Comparison of ENCODE assay signal across 11 cellular contexts in the genomic region with DNA sequence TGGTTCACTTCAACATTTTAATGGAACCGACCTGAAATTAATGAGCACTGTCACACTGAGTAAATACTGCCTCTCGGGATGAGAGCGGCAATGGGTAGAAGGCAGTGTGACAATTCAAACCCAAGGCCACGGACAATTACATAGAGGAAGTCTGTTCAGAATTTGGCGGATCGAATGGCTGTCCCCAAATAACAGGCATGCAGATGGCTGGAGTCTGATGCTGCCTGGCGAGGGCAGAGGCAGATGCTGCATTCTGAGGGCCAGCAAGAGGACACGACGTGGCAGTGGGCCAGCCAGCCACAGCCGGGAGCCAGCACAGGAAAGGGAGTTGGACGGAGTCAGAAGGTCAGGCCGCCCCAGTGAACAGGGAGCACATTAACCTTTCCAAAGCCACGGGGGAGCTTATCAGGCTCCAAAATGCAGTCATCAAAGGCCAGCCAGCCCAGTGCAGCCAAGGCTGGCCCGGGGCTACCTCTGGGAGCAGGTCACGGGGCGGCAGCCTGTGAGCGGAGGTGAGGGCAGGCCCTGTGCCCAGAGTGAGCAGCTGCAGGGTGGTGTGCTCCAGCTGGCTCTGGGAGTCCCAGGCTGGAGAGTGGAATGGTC.
DNase-seq lines count a peak whose midpoint lies in the region; ATAC-seq lines count a peak whose summit lies in the region.
"Had no signal": no experiment of that assay in that cellular context is flagged by ENCODE, and none has a peak within 500 bp of the region (broad histone marks: within the 10 kb centered on the region; RNA-seq: fewer than 3 reads in every experiment).

No MANE protein-coding gene starts in this region.

- H3K4me3 Mint-ChIP-seq in activated T-cell treated with anti-CD3 and anti-CD28 coated beads, Interleukin-2, amount 50 U/mL, for 24 hours = no peak overlapping the region
- H3K4me3 Mint-ChIP-seq: immature natural killer cell had no signal

- DNase-seq in NCI-H2196 (lab: John Stamatoyannopoulos, UW; ENCODE audit: unreplicated experiment) = peak; percentile 25
- no peak for DNase-seq in NCI-H2196 treated with DMSO at 0.1 percent for 48 hours (lab: John Stamatoyannopoulos, UW; ENCODE audit: unreplicated experiment)
- peak; percentile 93 for DNase-seq in Right ventricle myocardium inferior (ENCODE audit: missing footprints)
- DNase-seq in nucleus accumbens (lab: John Stamatoyannopoulos, UW) = peak in 29 of 56 donors; percentile 6 to 59 (median 24)
- DNase-seq in activated naive CD4-positive, alpha-beta T cell treated with anti-CD3 and anti-CD28 coated beads, Interleukin-2, amount 50 U/mL, for 16 hours = no peak
- DNase-seq in activated T-cell treated with anti-CD3 and anti-CD28 coated beads, Interleukin-2, amount 50 U/mL, for 24 hours = no peak
- DNase-seq: immature natural killer cell; stimulated activated CD4-positive, alpha-beta T cell treated with anti-CD3 and anti-CD28 coated beads, Interleukin-12 subunit alpha, Interleukin-12 subunit beta, amount 100 ng/mL, for 4 hours had no signal

- H3K27ac Mint-ChIP-seq in activated T-cell treated with anti-CD3 and anti-CD28 coated beads, Interleukin-2, amount 50 U/mL, for 24 hours = no peak overlapping the region
- H3K27ac Mint-ChIP-seq: immature natural killer cell had no signal

- no peaks in the 10 kb centered on the region for H3K36me3 Mint-ChIP-seq in activated T-cell treated with anti-CD3 and anti-CD28 coated beads, Interleukin-2, amount 50 U/mL, for 24 hours (ENCODE audit: low read depth)
- H3K36me3 Mint-ChIP-seq: immature natural killer cell had no signal

- no peaks in the 10 kb centered on the region for H3K9me3 Mint-ChIP-seq in activated T-cell treated with anti-CD3 and anti-CD28 coated beads, Interleukin-2, amount 50 U/mL, for 24 hours
- H3K9me3 Mint-ChIP-seq: immature natural killer cell had no signal

- peak; percentile 96 for ATAC-seq in Right ventricle myocardium inferior
- ATAC-seq in HG02798 (IDR thresholded peaks at IDR 0.05; ENCODE audit: poor library complexity, unreplicated experiment) = no peak
- ATAC-seq in HG03095 (IDR thresholded peaks at IDR 0.05; ENCODE audit: unreplicated experiment) = no peak
- ATAC-seq: A549 had no signal

- peaks cover 3% of the 10 kb centered on the region for H3K4me1 Mint-ChIP-seq in activated T-cell treated with anti-CD3 and anti-CD28 coated beads, Interleukin-2, amount 50 U/mL, for 24 hours (ENCODE audit: low read depth)

- H3K27me3 Mint-ChIP-seq in activated T-cell treated with anti-CD3 and anti-CD28 coated beads, Interleukin-2, amount 50 U/mL, for 24 hours = no peaks in the 10 kb centered on the region

- intact Hi-C loops in Right ventricle myocardium inferior (cut with DNase I) = loop anchor here (5.0 kb wide), 1 partner anchor 76 kb away; no protein-coding TSS in a partner anchor

Comparison
In these comparisons a context has a peak if more than half of its experiments do, and no peak if none do; other contexts are left out.
1. DNase-seq: peak in NCI-H2196 (single experiment), Right ventricle myocardium inferior (single experiment) and nucleus accumbens (29 of 56); none in NCI-H2196 treated with DMSO at 0.1 percent for 48 hours (single experiment), activated naive CD4-positive, alpha-beta T cell treated with anti-CD3 and anti-CD28 coated beads, Interleukin-2, amount 50 U/mL, for 16 hours (single experiment) and activated T-cell treated with anti-CD3 and anti-CD28 coated beads, Interleukin-2, amount 50 U/mL, for 24 hours (single experiment).